In genomic region chr21:38820471-38821239, GRCh38 we compare ENCODE assay signal across 16 cellular contexts. TPM values are rescaled to one million over a fixed set of nuclear protein-coding genes. Genes with fewer than 3 reads are reported as not detected.
DNase-seq lines count a peak whose midpoint lies in the region; FAIRE-seq and TF ChIP-seq lines count a peak whose summit lies in the region.
"Had no signal": no experiment of that assay in that cellular context is flagged by ENCODE, and none has a peak within 500 bp of the region (broad histone marks: within the 10 kb centered on the region; RNA-seq: fewer than 3 reads in every experiment).

No MANE protein-coding gene starts in this region.

- peaks cover 30% of the 10 kb centered on the region for H3K4me1 ChIP-seq in keratinocyte (ENCODE audit: control insufficient read depth, extremely low read depth, insufficient read depth, low read length)
- H3K4me1 ChIP-seq in skeletal muscle tissue (ENCODE audit: control insufficient read depth in 3 of 3, insufficient read depth in 3 of 3, low read length in 3 of 3), result peaks cover 11 to 20% (median 13%) of the 10 kb centered on the region in 3 donors

- H3K4me3 ChIP-seq in brain microvascular endothelial cell (ENCODE audit: low read depth, low read length) (no peak overlapping the region), keratinocyte (ENCODE audit: control insufficient read depth in 2 of 3, extremely low read depth in 1 of 3, insufficient read depth in 2 of 3, low read depth in 1 of 3, low read length in 3 of 3) (no peak overlapping the region), skeletal muscle tissue (ENCODE audit: low read length in 3 of 3) (no peak overlapping the region)

- H3K4me1 Mint-ChIP-seq in HFFc6 (ENCODE audit: low read depth), result peaks cover 65% of the 10 kb centered on the region
- H3K4me1 Mint-ChIP-seq: naive thymus-derived CD8-positive, alpha-beta T cell had no signal

- no peak for FAIRE-seq in keratinocyte (lab: Jason Lieb, UNC)

- H3K79me2 ChIP-seq in keratinocyte (ENCODE audit: control insufficient read depth, insufficient read depth, low read length), result peaks cover 16% of the 10 kb centered on the region

- H3K27me3 ChIP-seq in brain microvascular endothelial cell (replicated peaks) (no peaks in the 10 kb centered on the region), keratinocyte (ENCODE audit: control insufficient read depth, extremely low read depth, insufficient read depth, low read length) (no peaks in the 10 kb centered on the region), skeletal muscle tissue (ENCODE audit: control insufficient read depth in 3 of 3, insufficient read depth in 3 of 3, low read length in 3 of 3) (no peaks in the 10 kb centered on the region)

- H4K20me1 ChIP-seq in keratinocyte (ENCODE audit: control insufficient read depth, extremely low read depth, insufficient read depth, low read length), result no peaks in the 10 kb centered on the region

- dilution Hi-C loops in keratinocyte (cut with MboI; ENCODE audit: extremely low pct_ligation_motif_present, low sequenced_read_pairs), result no loop called here

- H3K27ac Mint-ChIP-seq in HFFc6, result peak overlapping the region; percentile 68; the same call in 1 of the 2 replicates

- no peaks in the 10 kb centered on the region; the same call in 1 of the 2 replicates for H3K27me3 Mint-ChIP-seq in HFFc6 (ENCODE audit: insufficient read depth)
- H3K27me3 Mint-ChIP-seq: central memory CD8-positive, alpha-beta T cell; naive thymus-derived CD8-positive, alpha-beta T cell had no signal

- H3K27ac ChIP-seq in brain microvascular endothelial cell (peak overlapping the region; percentile 37), keratinocyte (ENCODE audit: control insufficient read depth, insufficient read depth, low read length) (peak overlapping the region; percentile 81), skeletal muscle tissue (ENCODE audit: low read depth, low read length) (peak overlapping the region; percentile 61)
- H3K27ac ChIP-seq: WERI-Rb-1 had no signal

- H3K36me3 ChIP-seq in brain microvascular endothelial cell (replicated peaks), result peaks cover 79% of the 10 kb centered on the region
- peaks cover 47 to 73% of the 10 kb centered on the region in 2 experiments for H3K36me3 ChIP-seq in keratinocyte (ENCODE audit: control insufficient read depth in 2 of 2, extremely low read depth in 1 of 2, insufficient read depth in 2 of 2, low read length in 2 of 2)
- peaks cover 74 to 83% (median 82%) of the 10 kb centered on the region in 3 donors for H3K36me3 ChIP-seq in skeletal muscle tissue (ENCODE audit: control insufficient read depth in 3 of 3, insufficient read depth in 3 of 3, low read length in 3 of 3)

- H3K9me1 ChIP-seq in keratinocyte (ENCODE audit: control insufficient read depth, extremely low read depth, insufficient read depth, low read length), result peaks cover 2% of the 10 kb centered on the region

- H3K9me3 Mint-ChIP-seq in HFFc6, result no peaks in the 10 kb centered on the region
- H3K9me3 Mint-ChIP-seq: central memory CD8-positive, alpha-beta T cell had no signal

- H3K9me3 ChIP-seq in keratinocyte (ENCODE audit: control insufficient read depth, low read depth, low read length) (peaks cover 3% of the 10 kb centered on the region), skeletal muscle tissue (ENCODE audit: control insufficient read depth in 3 of 3, low read length in 3 of 3) (no peaks in the 10 kb centered on the region)

- H2AFZ ChIP-seq in keratinocyte (ENCODE audit: control insufficient read depth, low read length), result no peak overlapping the region

- DNase-seq in HFFc6 (no peak), brain microvascular endothelial cell (no peak), keratinocyte (ENCODE audit: low read depth, low spot score) (no peak), AG08396 (ENCODE audit: low spot score) (no peak), DMS79 treated with DMSO at 0.1 percent for 48 hours (lab: John Stamatoyannopoulos, UW) (no peak), H4 (ENCODE audit: low spot score) (no peak), NCI-H82 treated with DMSO at 0.1 percent for 48 hours (lab: John Stamatoyannopoulos, UW; ENCODE audit: unreplicated experiment) (no peak)
- DNase-seq: COR-L47; hippocampal formation; naive thymus-derived CD8-positive, alpha-beta T cell; NCI-H187 treated with DMSO at 0.1 percent for 48 hours; RPMI8226; stimulated activated naive CD8-positive, alpha-beta T cell treated with anti-CD3 and anti-CD28 coated beads, Interleukin-15, Interleukin-2, amounts not matched to agents 100 U/mL and 50 U/mL, for 24 hours; WERI-Rb-1 had no signal

- in situ Hi-C loops in brain microvascular endothelial cell (cut with HindIII; ENCODE audit: low pct_ligation_motif_present, low sequenced_read_pairs), result no loop called here

- peaks cover 85% of the 10 kb centered on the region for H3K36me3 Mint-ChIP-seq in HFFc6 (ENCODE audit: low read depth)

- H3K9ac ChIP-seq in keratinocyte (ENCODE audit: control insufficient read depth, extremely low read depth, insufficient read depth, low read length) (no peak overlapping the region), skeletal muscle tissue (ENCODE audit: low read depth in 1 of 3, low read length in 3 of 3) (no peak overlapping the region)

- H3K4me2 ChIP-seq in keratinocyte (ENCODE audit: control insufficient read depth, extremely low read depth, insufficient read depth, low read depth, low read length), result no peak overlapping the region

- TF ChIP-seq CTCF in HFFc6 (IDR thresholded peaks at IDR 0.05) (no peak), brain microvascular endothelial cell (IDR thresholded peaks at IDR 0.05; ENCODE audit: low read depth, low read length, missing control alignments) (no peak), keratinocyte (optimal IDR thresholded peaks at IDR 0.05 in 1 of 3, IDR thresholded peaks at IDR 0.05 in 1 of 3, conservative IDR thresholded peaks at IDR 0.05 in 1 of 3; ENCODE audit: extremely low read depth in 1 of 3, insufficient read depth in 2 of 3, low read length in 3 of 3) (no peak)

- no peak overlapping the region for H3K4me3 Mint-ChIP-seq in HFFc6
- H3K4me3 Mint-ChIP-seq: central memory CD8-positive, alpha-beta T cell; naive thymus-derived CD8-positive, alpha-beta T cell had no signal

RNA-seq across cellular contexts. Expression of gene ETS2, which starts 14.9 kb away (rescaled TPM):
- 10 to 100 TPM; 23.2 to 33.3 (median 29.0) TPM for total RNA-seq in HFFc6 (2021; fragmentation: NEBNext Ultra II Directional; extraction: Animal tissue kit (Norgen Biotek cat#: 25700))
- polyA plus RNA-seq in keratinocyte, result 58.5 to 61.4 TPM (median 60.3 TPM) in 3 replicates
- 143 TPM for polyA plus RNA-seq in keratinocyte (2011; ENCODE audit: low read depth)
- polyA plus RNA-seq in keratinocyte (2011; cell fraction: cytosol; rRNA removed), result 29.1 and 35.4 TPM in 2 replicates
- 122 and 140 TPM in 2 replicates for polyA plus RNA-seq in keratinocyte (2011; cell fraction: nucleus; rRNA removed)
- 37.3 and 92.4 TPM in 2 replicates for polyA plus RNA-seq in keratinocyte (2012; ENCODE audit: low replicate concordance)
- polyA minus RNA-seq in keratinocyte, result 46.3 to 57.2 TPM (median 49.1 TPM) in 3 replicates
- 34.7 TPM for polyA minus RNA-seq in keratinocyte (2011; cell fraction: cytosol; rRNA and poly(A)+ RNA removed)
- polyA minus RNA-seq in keratinocyte (2011; cell fraction: nucleus; rRNA and poly(A)+ RNA removed), result 70.5 and 112 TPM in 2 replicates
- 20.9 TPM for total RNA-seq in skeletal muscle tissue
- total RNA-seq in H4 (2014; rRNA removed; shearing (Covaris generic)), result 31.3 and 36.1 TPM in 2 replicates
